ENCODE assay signal across 6 cellular contexts in the genomic region with DNA sequence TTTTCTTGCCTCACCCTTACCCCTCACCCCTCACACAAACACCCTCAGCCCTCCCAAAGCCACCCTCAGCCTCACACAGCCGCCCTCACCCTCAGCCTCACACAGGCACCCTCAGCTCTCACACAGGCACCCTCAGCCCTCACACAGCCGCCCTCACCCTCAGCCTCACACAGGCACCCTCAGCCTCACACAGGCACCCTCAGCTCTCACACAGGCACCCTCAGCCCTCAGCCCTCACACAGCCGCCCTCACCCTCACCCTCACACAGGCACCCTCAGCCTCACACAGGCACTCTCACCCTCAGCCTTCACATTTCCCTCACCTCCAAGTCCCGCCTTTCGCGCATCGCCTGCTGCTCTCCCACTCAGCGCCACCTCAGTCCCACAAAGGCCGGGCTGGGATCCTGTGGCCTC. TPM values are rescaled to one million over a fixed set of nuclear protein-coding genes. Genes with fewer than 3 reads are reported as not detected.
DNase-seq lines count a peak whose midpoint lies in the region; TF ChIP-seq lines count a peak whose summit lies in the region.

No MANE protein-coding gene starts in this region.

- H3K36me3 ChIP-seq in cardiac muscle cell: no peaks in the 10 kb centered on the region
- no peaks in the 10 kb centered on the region for H3K36me3 ChIP-seq in iPS-15b (ENCODE audit: control insufficient read depth, insufficient read depth, low read length)
- H3K36me3 ChIP-seq in urinary bladder (ENCODE audit: insufficient read depth): no peaks in the 10 kb centered on the region

- TF ChIP-seq CTCF in cardiac muscle cell (IDR thresholded peaks at IDR 0.05; ENCODE audit: low read depth, low read length): no peak

- intact Hi-C loops in cardiac septum (cut with DNase I): no loop called here

- H3K4me1 ChIP-seq in cardiac muscle cell (ENCODE audit: low read depth) (no peaks in the 10 kb centered on the region), iPS-15b (ENCODE audit: control insufficient read depth, insufficient read depth, low read length) (no peaks in the 10 kb centered on the region), urinary bladder (ENCODE audit: insufficient read depth) (peaks cover 2% of the 10 kb centered on the region)

- peak overlapping the region; percentile 74 for H3K9ac ChIP-seq in iPS-15b (ENCODE audit: low read depth, low read length)

- no peaks in the 10 kb centered on the region for H3K27me3 ChIP-seq in cardiac muscle cell
- H3K27me3 ChIP-seq in iPS-15b (ENCODE audit: control insufficient read depth, insufficient read depth, low read length): no peaks in the 10 kb centered on the region

- no peak for DNase-seq in cardiac muscle cell (ENCODE audit: low read depth in 1 of 2, low spot score in 1 of 2)
- no peak for DNase-seq in cardiac septum (ENCODE audit: low spot score)
- no peak for DNase-seq in stimulated activated CD4-positive, alpha-beta T cell treated with anti-CD3 and anti-CD28 coated beads, Interleukin-4, amount 100 ng/mL, for 24 hours
- no peak for DNase-seq in GDM1 (lab: John Stamatoyannopoulos, UW)

- no peaks in the 10 kb centered on the region for H3K9me3 ChIP-seq in cardiac muscle cell (ENCODE audit: low read depth)
- H3K9me3 ChIP-seq in iPS-15b (ENCODE audit: control insufficient read depth, insufficient read depth, low read length): no peaks in the 10 kb centered on the region

- no peak overlapping the region for H3K27ac ChIP-seq in cardiac muscle cell
- H3K27ac ChIP-seq in urinary bladder (ENCODE audit: low read depth): no peak overlapping the region

- peak overlapping the region; percentile 61 for H3K4me3 ChIP-seq in cardiac muscle cell
- H3K4me3 ChIP-seq in iPS-15b (ENCODE audit: low read depth, low read length): peak overlapping the region; percentile 99
- peak overlapping the region; percentile 58 for H3K4me3 ChIP-seq in urinary bladder (ENCODE audit: low read depth, low read length)

- 5% methylated on average over 9 of the region's 9 CpGs for WGBS in urinary bladder

RNA-seq across cellular contexts. Expression of a gene that starts 0.3 kb away (rescaled TPM):
- total RNA-seq in cardiac muscle cell (2.4 and 2.5 TPM in 2 replicates), cardiac septum (2.1 TPM), urinary bladder (2.9 TPM)
- polyA plus RNA-seq in cardiac muscle cell (3.7 and 4.2 TPM in 2 replicates), urinary bladder (1.6 TPM)

RNA-seq across cellular contexts. Expression of a gene that starts 21.3 kb away (rescaled TPM):
- total RNA-seq in cardiac muscle cell (64.3 and 92.4 TPM in 2 replicates), cardiac septum (17.1 TPM), urinary bladder (30.1 TPM)
- polyA plus RNA-seq in cardiac muscle cell (62.8 and 62.9 TPM in 2 replicates), urinary bladder (33.9 TPM)

RNA-seq across cellular contexts. Expression of a gene that starts 26.8 kb away (rescaled TPM):
- total RNA-seq in cardiac muscle cell: 75.0 and 138 TPM in 2 replicates
- polyA plus RNA-seq in cardiac muscle cell: 45.9 and 56.5 TPM in 2 replicates
- total RNA-seq in cardiac septum: 5.2 TPM
- 0.69 TPM for total RNA-seq in urinary bladder
- polyA plus RNA-seq in urinary bladder: 19.3 TPM

RNA-seq across cellular contexts. Expression of a gene that starts 36.0 kb away (rescaled TPM):
- total RNA-seq in cardiac muscle cell (5.9 and 7.6 TPM in 2 replicates), cardiac septum (0.40 TPM), urinary bladder (2.1 TPM)
- polyA plus RNA-seq in cardiac muscle cell (5.8 and 6.8 TPM in 2 replicates), urinary bladder (0.73 TPM)

RNA-seq across cellular contexts. Expression of a gene that starts 47.8 kb away (rescaled TPM):
- total RNA-seq in cardiac muscle cell (11.3 and 14.7 TPM in 2 replicates), cardiac septum (6.2 TPM), urinary bladder (7.8 TPM)
- polyA plus RNA-seq in cardiac muscle cell (2.2 and 2.7 TPM in 2 replicates), urinary bladder (1.8 TPM)

Comparison
In these comparisons a context has a peak if more than half of its experiments do, and no peak if none do; other contexts are left out.
1. RNA of a gene that starts 26.8 kb away (total RNA-seq): 75.0 to 138 TPM in cardiac muscle cell; 5.2 TPM in cardiac septum (single experiment) and 0.69 TPM in urinary bladder (single experiment); every median in the first group is over 10 times any median in the second.
2. Peak in every context shown above with its lines, with median percentiles within 50 percentile points of each other: H3K4me3 ChIP-seq.